In genomic region chr10:5543628-5544027, GRCh38 we compare ENCODE assay signal across 1 cellular context.
TF ChIP-seq lines count a peak whose summit lies in the region.

No MANE protein-coding gene starts in this region.

TF ChIP-seq in HepG2, 621 proteins besides CTCF, POLR2A, EP300 and RAD21:
- no peak for TF ChIP-seq ARNT2 (CRISPR knock-in tag; IDR thresholded peaks at IDR 0.05; ENCODE audit: low read depth)
- 0 out of 2 replicates have a peak, but pooled peaks have one; percentile 24 for TF ChIP-seq ZNF24 (IDR thresholded peaks at IDR 0.05)
- no peak for TF ChIP-seq PAWR (CRISPR knock-in tag; IDR thresholded peaks at IDR 0.05; ENCODE audit: borderline replicate concordance)
- TF ChIP-seq ZNF263 (CRISPR knock-in tag; IDR thresholded peaks at IDR 0.05): no peak
- TF ChIP-seq CHD2 (IDR thresholded peaks at IDR 0.05; ENCODE audit: low read depth, low read length): no peak
- no peak for TF ChIP-seq ZNF276 (CRISPR knock-in tag; IDR thresholded peaks at IDR 0.05; ENCODE audit: low read depth)
- no peak for TF ChIP-seq RNF219 (CRISPR knock-in tag; IDR thresholded peaks at IDR 0.05)
TF ChIP-seq in HepG2: peak in this region for 1.
